9 cellular contexts compared by ENCODE assay signal in genomic region chr15:80309769-80310384, GRCh38. TPM values are rescaled to one million over a fixed set of nuclear protein-coding genes. Genes with fewer than 3 reads are reported as not detected.
DNase-seq lines count a peak whose midpoint lies in the region; ATAC-seq and TF ChIP-seq lines count a peak whose summit lies in the region.
"Had no signal": no experiment of that assay in that cellular context is flagged by ENCODE, and none has a peak within 500 bp of the region (broad histone marks: within the 10 kb centered on the region; RNA-seq: fewer than 3 reads in every experiment).

No MANE protein-coding gene starts in this region.

- H3K36me3 Mint-ChIP-seq in Calu3 (ENCODE audit: insufficient read depth, unreplicated experiment) (no peaks in the 10 kb centered on the region), brain (no peaks in the 10 kb centered on the region)
- no peaks in the 10 kb centered on the region for H3K36me3 Mint-ChIP-seq in activated naive CD4-positive, alpha-beta T cell treated with anti-CD3 and anti-CD28 coated beads, Interleukin-2, amount 50 U/mL, for 72 hours
- H3K36me3 Mint-ChIP-seq in activated T-cell treated with anti-CD3 and anti-CD28 coated beads, Interleukin-2, amount 50 U/mL, for 72 hours (ENCODE audit: insufficient read depth in 2 of 2), result no peaks in the 10 kb centered on the region

- H3K36me3 ChIP-seq in mesendoderm (ENCODE audit: control insufficient read depth, insufficient read depth, low read length), result no peaks in the 10 kb centered on the region

- H3K79me1 ChIP-seq in mesendoderm (ENCODE audit: low read length), result no peaks in the 10 kb centered on the region

- H2AK5ac ChIP-seq in mesendoderm (ENCODE audit: low read length), result no peak overlapping the region

- DNase-seq in Calu3, result peak; percentile 48
- DNase-seq in HuH-7 (ENCODE audit: low spot score), result peak; percentile 66
- DNase-seq in mesendoderm, result peak; percentile 55
- no peak for DNase-seq in activated naive CD4-positive, alpha-beta T cell treated with anti-CD3 and anti-CD28 coated beads, Interleukin-2, amount 50 U/mL, for 72 hours (ENCODE audit: low spot score in 2 of 2)
- DNase-seq in activated T-cell treated with anti-CD3 and anti-CD28 coated beads, Interleukin-2, amount 50 U/mL, for 72 hours, result no peak
- DNase-seq: activated T-cell treated with anti-CD3 and anti-CD28 coated beads, Interleukin-2, amount 50 U/mL, for 48 hours had no signal

- intact Hi-C loops in Calu3 (cut with micrococcal nuclease; ENCODE audit: unreplicated experiment), result loop anchor here (1.0 to 10.0 kb wide), 2 partner anchors 68 to 225 kb away; no protein-coding TSS in a partner anchor

- H3K79me2 ChIP-seq in mesendoderm (ENCODE audit: control insufficient read depth, insufficient read depth, low read length), result no peaks in the 10 kb centered on the region

- H3K27me3 Mint-ChIP-seq in Calu3 (ENCODE audit: unreplicated experiment), result peaks cover 44% of the 10 kb centered on the region
- peaks cover 4% of the 10 kb centered on the region for H3K27me3 Mint-ChIP-seq in brain
- peaks cover 27% of the 10 kb centered on the region for H3K27me3 Mint-ChIP-seq in activated T-cell treated with anti-CD3 and anti-CD28 coated beads, Interleukin-2, amount 50 U/mL, for 72 hours (ENCODE audit: low read depth)

- no peaks in the 10 kb centered on the region for H3K27me3 ChIP-seq in mesendoderm (ENCODE audit: insufficient read depth, low read length, poor library complexity)

- no peak overlapping the region for H4K5ac ChIP-seq in mesendoderm (ENCODE audit: low read length)

- H3K56ac ChIP-seq in mesendoderm (ENCODE audit: low read length), result no peak overlapping the region

- no peak overlapping the region for H3K4ac ChIP-seq in mesendoderm (ENCODE audit: low read depth, low read length)

- no peak overlapping the region for H3K4me2 ChIP-seq in mesendoderm (ENCODE audit: low read length)

- no peak overlapping the region for H3K18ac ChIP-seq in mesendoderm (ENCODE audit: low read length)

- no peak overlapping the region for H2BK5ac ChIP-seq in mesendoderm (ENCODE audit: low read length)

- no peaks in the 10 kb centered on the region for H3K9me3 Mint-ChIP-seq in Calu3 (ENCODE audit: low read depth, unreplicated experiment)
- H3K9me3 Mint-ChIP-seq in brain, result peaks cover 0 to 3% (median 0%) of the 10 kb centered on the region in 5 experiments
- no peaks in the 10 kb centered on the region for H3K9me3 Mint-ChIP-seq in activated naive CD4-positive, alpha-beta T cell treated with anti-CD3 and anti-CD28 coated beads, Interleukin-2, amount 50 U/mL, for 72 hours
- peaks cover 0 to 4% of the 10 kb centered on the region in 2 donors for H3K9me3 Mint-ChIP-seq in activated T-cell treated with anti-CD3 and anti-CD28 coated beads, Interleukin-2, amount 50 U/mL, for 72 hours

- no peak overlapping the region for H3K4me3 ChIP-seq in mesendoderm (ENCODE audit: low read length)

- no TSS peak for BruUV-seq in Calu3 (replicated peaks; lab: Mats Ljungman, UMichigan)

- no peak overlapping the region for H3K23ac ChIP-seq in mesendoderm (ENCODE audit: low read length)

- H3K4me1 Mint-ChIP-seq in Calu3 (ENCODE audit: low read depth, unreplicated experiment) (no peaks in the 10 kb centered on the region), brain (peaks cover 2% of the 10 kb centered on the region)
- no peaks in the 10 kb centered on the region for H3K4me1 Mint-ChIP-seq in activated T-cell treated with anti-CD3 and anti-CD28 coated beads, Interleukin-2, amount 50 U/mL, for 72 hours (ENCODE audit: low read depth)

- TF ChIP-seq CTCF in Calu3 (IDR thresholded peaks at IDR 0.05; ENCODE audit: unreplicated experiment) (peak; percentile 31), brain (conservative IDR thresholded peaks at IDR 0.05) (peak; percentile 50 to 67)

- no CpG with 5 or more reads among the region's 6 CpGs for WGBS in mesendoderm (ENCODE audit: extremely low coverage, insufficient coverage, low lambda C conversion rate)

- CTCF ChIA-PET in Calu3 (lab: Charles Lee), result interaction anchor here (0.7 to 1.4 kb wide), 6 partner anchors 9 to 97 kb away, joined by 3 to 4 read pairs (median 3); no protein-coding TSS in a partner anchor

- H3K4me3 Mint-ChIP-seq in Calu3 (ENCODE audit: low read depth, unreplicated experiment) (no peak overlapping the region), brain (no peak overlapping the region)
- H3K4me3 Mint-ChIP-seq in activated T-cell treated with anti-CD3 and anti-CD28 coated beads, Interleukin-2, amount 50 U/mL, for 72 hours, result no peak overlapping the region

- no peak overlapping the region for H4K8ac ChIP-seq in mesendoderm (ENCODE audit: low read depth, low read length)

- H2BK15ac ChIP-seq in mesendoderm (replicated peaks; ENCODE audit: low read depth), result no peak overlapping the region

- no peak overlapping the region for H2BK120ac ChIP-seq in mesendoderm (ENCODE audit: low read depth, low read length)

- no peaks in the 10 kb centered on the region for H3K4me1 ChIP-seq in mesendoderm (ENCODE audit: control insufficient read depth, low read depth, low read length)

- H3K9ac ChIP-seq in mesendoderm (ENCODE audit: low read length), result no peak overlapping the region

- ATAC-seq in HG02973 (IDR thresholded peaks at IDR 0.05; ENCODE audit: unreplicated experiment) (no peak), GM18868 (IDR thresholded peaks at IDR 0.05; ENCODE audit: unreplicated experiment) (no peak)
- ATAC-seq in activated naive CD4-positive, alpha-beta T cell treated with anti-CD3 and anti-CD28 coated beads, Interleukin-2, amount 50 U/mL, for 72 hours, result no peak
- ATAC-seq in activated T-cell treated with anti-CD3 and anti-CD28 coated beads, Interleukin-2, amount 50 U/mL, for 72 hours (replicated peaks in 1 of 2), result no peak

- H3K27ac Mint-ChIP-seq in Calu3 (ENCODE audit: unreplicated experiment) (no peak overlapping the region), brain (peak overlapping the region in 1 of 5 experiments; percentile 30)
- no peak overlapping the region for H3K27ac Mint-ChIP-seq in activated naive CD4-positive, alpha-beta T cell treated with anti-CD3 and anti-CD28 coated beads, Interleukin-2, amount 50 U/mL, for 72 hours
- no peak overlapping the region for H3K27ac Mint-ChIP-seq in activated T-cell treated with anti-CD3 and anti-CD28 coated beads, Interleukin-2, amount 50 U/mL, for 72 hours

- no peak overlapping the region for H3K27ac ChIP-seq in mesendoderm (ENCODE audit: low read depth, low read length)

RNA-seq across cellular contexts. Expression of gene CTXND1, which starts 57.9 kb away (rescaled TPM):
- total RNA-seq in Calu3 (2022), result not detected in 2 replicates
- 1.5 TPM for polyA plus RNA-seq in brain (ENCODE audit: insufficient read depth, low read depth, low replicate concordance)
- 0.03 TPM for polyA plus RNA-seq in mesendoderm (2013, experiment 1 of 2)
- 0.01 TPM for polyA plus RNA-seq in mesendoderm (2013, experiment 2 of 2)
- total RNA-seq in activated naive CD4-positive, alpha-beta T cell treated with anti-CD3 and anti-CD28 coated beads, Interleukin-2, amount 50 U/mL, for 72 hours, result not detected
- total RNA-seq in activated T-cell treated with anti-CD3 and anti-CD28 coated beads, Interleukin-2, amount 50 U/mL, for 72 hours, result not detected

Comparison
In these comparisons a context has a peak if more than half of its experiments do, and no peak if none do; other contexts are left out.
1. DNase-seq: peak in Calu3 (single experiment), HuH-7 (single experiment) and mesendoderm (single experiment); none in activated naive CD4-positive, alpha-beta T cell treated with anti-CD3 and anti-CD28 coated beads, Interleukin-2, amount 50 U/mL, for 72 hours (0 of 2) and activated T-cell treated with anti-CD3 and anti-CD28 coated beads, Interleukin-2, amount 50 U/mL, for 72 hours (0 of 2).